In the genomic region with DNA sequence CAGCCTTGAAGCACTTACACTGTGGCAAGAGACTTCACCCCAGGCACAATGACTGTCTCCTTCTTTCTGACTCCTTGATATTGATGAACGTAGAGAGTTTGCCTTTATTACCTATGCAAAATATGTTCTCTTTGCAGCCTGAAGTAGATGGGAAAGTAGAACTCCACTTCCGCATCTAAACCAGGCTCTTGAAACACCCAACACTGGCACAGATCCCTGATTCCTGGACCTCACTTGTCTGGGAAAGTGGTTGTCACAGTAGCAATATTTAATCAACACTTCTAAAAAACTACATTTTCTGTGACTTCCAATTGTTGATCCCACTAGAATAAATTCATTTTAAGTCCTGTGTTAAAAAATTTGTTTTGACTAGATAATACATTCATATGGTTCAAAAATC, we compare ENCODE assay signal across 22 cellular contexts.
"Had no signal": no experiment of that assay in that cellular context is flagged by ENCODE, and none has a peak within 500 bp of the region (broad histone marks: within the 10 kb centered on the region; RNA-seq: fewer than 3 reads in every experiment).

No MANE protein-coding gene starts in this region.

- H3K27me3 ChIP-seq: adrenal gland, SJSA1 had no signal

- H3K9me3 ChIP-seq: adrenal gland, SJSA1 had no signal

- H3K27ac ChIP-seq: adrenal gland, SJSA1 had no signal

- DNase-seq: activated CD4-positive, alpha-beta T cell treated with anti-CD3 and anti-CD28 coated beads, Interleukin-2, amount 50 U/mL, for 1 hour; activated CD4-positive, CD25-positive, alpha-beta regulatory T cell; activated CD8-positive, alpha-beta memory T cell treated with anti-CD3 and anti-CD28 coated beads, Interleukin-2, amount 50 U/mL, for 48 hours; activated CD8-positive, alpha-beta T cell treated with anti-CD3 and anti-CD28 coated beads for 36 hours; activated naive CD4-positive, alpha-beta T cell treated with anti-CD3 and anti-CD28 coated beads, Interleukin-2, amount 50 U/mL, for 16 hours; activated naive CD8-positive, alpha-beta T cell treated with anti-CD3 and anti-CD28 coated beads, Interleukin-2, amount 10 ng/mL, durations not matched to agents 7 days and 5 days; activated T-cell treated with anti-CD3 and anti-CD28 coated beads, Interleukin-2, amount 50 U/mL, for 1 hour; adrenal gland; anterior cingulate cortex; MM.1S; NCI-H1105 treated with DMSO at 0.1 percent for 48 hours; NCI-H1436 treated with DMSO at 0.1 percent for 48 hours; NCI-H187; NCI-H2081; NCI-H446; NCI-H524; PC-3; SHP77; SW 1271; T-helper 9 cell had no signal

- H3K36me3 ChIP-seq: adrenal gland, SJSA1 had no signal

- H3K4me3 ChIP-seq: adrenal gland, SJSA1 had no signal

- ATAC-seq: activated CD8-positive, alpha-beta T cell treated with anti-CD3 and anti-CD28 coated beads for 36 hours; PC-3; SK-N-SH treated with all-trans-retinoic acid at 6 μM for 48 hours had no signal

- H3K4me1 ChIP-seq: adrenal gland, SJSA1 had no signal
